In genomic region chr1:31507676-31508530, GRCh38 we compare ENCODE assay signal across 1 cellular context.
TF ChIP-seq lines count a peak whose summit lies in the region.

No MANE protein-coding gene starts in this region.

TF ChIP-seq in HepG2, 621 proteins besides CTCF, POLR2A, EP300 and RAD21 (continued from another document):
- no peak for TF ChIP-seq SNRNP70 (IDR thresholded peaks at IDR 0.05; ENCODE audit: low read depth, low read length)
- TF ChIP-seq TSC22D2 (CRISPR knock-in tag; IDR thresholded peaks at IDR 0.05; ENCODE audit: borderline replicate concordance): no peak
- TF ChIP-seq E2F1 (CRISPR knock-in tag; IDR thresholded peaks at IDR 0.05): no peak
- TF ChIP-seq ZNF616 (CRISPR knock-in tag; IDR thresholded peaks at IDR 0.05; ENCODE audit: low read depth): no peak
- no peak for TF ChIP-seq ZNF274 (CRISPR knock-in tag; IDR thresholded peaks at IDR 0.05)
- TF ChIP-seq TERF1 (CRISPR knock-in tag; IDR thresholded peaks at IDR 0.05): no peak
- peak; percentile 18; the same call in 1 of the 2 replicates for TF ChIP-seq ZFX (CRISPR knock-in tag; IDR thresholded peaks at IDR 0.05; ENCODE audit: low read depth)
- TF ChIP-seq KDM5B (CRISPR knock-in tag; IDR thresholded peaks at IDR 0.05; ENCODE audit: borderline replicate concordance): no peak
- TF ChIP-seq MAX (IDR thresholded peaks at IDR 0.05): 0 out of 2 replicates have a peak, but pooled peaks have one; percentile 30
- TF ChIP-seq, protein P1, sequence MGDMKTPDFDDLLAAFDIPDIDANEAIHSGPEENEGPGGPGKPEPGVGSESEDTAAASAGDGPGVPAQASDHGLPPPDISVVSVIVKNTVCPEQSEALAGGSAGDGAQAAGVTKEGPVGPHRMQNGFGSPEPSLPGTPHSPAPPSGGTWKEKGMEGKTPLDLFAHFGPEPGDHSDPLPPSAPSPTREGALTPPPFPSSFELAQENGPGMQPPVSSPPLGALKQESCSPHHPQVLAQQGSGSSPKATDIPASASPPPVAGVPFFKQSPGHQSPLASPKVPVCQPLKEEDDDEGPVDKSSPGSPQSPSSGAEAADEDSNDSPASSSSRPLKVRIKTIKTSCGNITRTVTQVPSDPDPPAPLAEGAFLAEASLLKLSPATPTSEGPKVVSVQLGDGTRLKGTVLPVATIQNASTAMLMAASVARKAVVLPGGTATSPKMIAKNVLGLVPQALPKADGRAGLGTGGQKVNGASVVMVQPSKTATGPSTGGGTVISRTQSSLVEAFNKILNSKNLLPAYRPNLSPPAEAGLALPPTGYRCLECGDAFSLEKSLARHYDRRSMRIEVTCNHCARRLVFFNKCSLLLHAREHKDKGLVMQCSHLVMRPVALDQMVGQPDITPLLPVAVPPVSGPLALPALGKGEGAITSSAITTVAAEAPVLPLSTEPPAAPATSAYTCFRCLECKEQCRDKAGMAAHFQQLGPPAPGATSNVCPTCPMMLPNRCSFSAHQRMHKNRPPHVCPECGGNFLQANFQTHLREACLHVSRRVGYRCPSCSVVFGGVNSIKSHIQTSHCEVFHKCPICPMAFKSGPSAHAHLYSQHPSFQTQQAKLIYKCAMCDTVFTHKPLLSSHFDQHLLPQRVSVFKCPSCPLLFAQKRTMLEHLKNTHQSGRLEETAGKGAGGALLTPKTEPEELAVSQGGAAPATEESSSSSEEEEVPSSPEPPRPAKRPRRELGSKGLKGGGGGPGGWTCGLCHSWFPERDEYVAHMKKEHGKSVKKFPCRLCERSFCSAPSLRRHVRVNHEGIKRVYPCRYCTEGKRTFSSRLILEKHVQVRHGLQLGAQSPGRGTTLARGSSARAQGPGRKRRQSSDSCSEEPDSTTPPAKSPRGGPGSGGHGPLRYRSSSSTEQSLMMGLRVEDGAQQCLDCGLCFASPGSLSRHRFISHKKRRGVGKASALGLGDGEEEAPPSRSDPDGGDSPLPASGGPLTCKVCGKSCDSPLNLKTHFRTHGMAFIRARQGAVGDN (CRISPR knock-in tag; IDR thresholded peaks at IDR 0.05): peak; percentile 82
- TF ChIP-seq ZNF354B (CRISPR knock-in tag; IDR thresholded peaks at IDR 0.05): no peak
- peak; percentile 30; the same call in 1 of the 2 replicates for TF ChIP-seq STAG1 (CRISPR knock-in tag; IDR thresholded peaks at IDR 0.05)
- no peak for TF ChIP-seq BRD4 (CRISPR knock-in tag; IDR thresholded peaks at IDR 0.05)
